In the genomic region with DNA sequence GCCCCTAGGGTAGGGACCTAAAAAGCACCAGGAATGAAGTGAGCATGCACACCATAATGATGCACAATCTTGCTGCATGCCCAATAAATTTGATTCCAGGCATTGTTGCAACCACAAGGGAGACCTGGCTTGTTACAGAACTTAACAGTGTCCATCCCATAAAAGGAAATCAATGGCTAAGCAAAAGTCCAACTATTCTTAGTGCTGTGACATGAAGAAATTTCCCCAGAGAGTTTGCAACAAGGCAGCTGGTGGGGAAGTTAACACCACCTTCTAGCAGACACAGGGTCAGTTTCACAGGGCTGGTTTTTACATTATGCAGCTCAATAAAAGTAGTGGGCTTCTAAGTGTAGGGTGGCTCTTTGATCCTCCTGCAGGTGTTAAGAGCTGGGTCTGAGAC, we compare ENCODE assay signal across 30 cellular contexts.
"Had no signal": no experiment of that assay in that cellular context is flagged by ENCODE, and none has a peak within 500 bp of the region (broad histone marks: within the 10 kb centered on the region; RNA-seq: fewer than 3 reads in every experiment).

No MANE protein-coding gene starts in this region.

- H3K36me3 ChIP-seq: ascending aorta, breast epithelium, esophagus muscularis mucosa, gastrocnemius medialis had no signal

- FAIRE-seq: colon, TTC549 had no signal

- H3K4me1 ChIP-seq: ascending aorta, breast epithelium, esophagus muscularis mucosa, foreskin keratinocyte, gastrocnemius medialis had no signal

- H3K4me3 Mint-ChIP-seq: activated CD8-positive, alpha-beta T cell treated with anti-CD3 and anti-CD28 coated beads for 36 hours; activated naive CD4-positive, alpha-beta T cell treated with anti-CD3 and anti-CD28 coated beads for 36 hours; activated naive CD4-positive, alpha-beta T cell treated with anti-CD3 and anti-CD28 coated beads, Interleukin-2, amount 50 U/mL, for 24 hours; activated naive CD8-positive, alpha-beta T cell treated with anti-CD3 and anti-CD28 coated beads for 36 hours; activated naive CD8-positive, alpha-beta T cell treated with anti-CD3 and anti-CD28 coated beads, Interleukin-2, amount 50 U/mL, for 24 hours; activated T-helper 1 cell treated with anti-CD3 and anti-CD28 coated beads, Interleukin-12 subunit alpha, Interleukin-12 subunit beta, Interleukin-2, Interleukin-4 antibody, amounts not matched to agents 30 ng/mL and 10 ng/mL and 1 ng/mL, durations not matched to agents 14 hours and 24 hours and 36 hours; brain; effector memory CD8-positive, alpha-beta T cell; WTC11 had no signal

- H3K4me3 ChIP-seq: ascending aorta, breast epithelium, esophagus muscularis mucosa, gastrocnemius medialis had no signal

- H3K27me3 ChIP-seq: ascending aorta, breast epithelium, gastrocnemius medialis had no signal

- DNase-seq: activated CD4-positive, alpha-beta T cell treated with anti-CD3 and anti-CD28 coated beads for 48 hours; activated CD4-positive, alpha-beta T cell treated with anti-CD3 and anti-CD28 coated beads, Interleukin-2, amount 50 U/mL, for 1 hour; activated CD4-positive, alpha-beta T cell treated with anti-CD3 and anti-CD28 coated beads, Interleukin-2, amount 50 U/mL, for 48 hours; activated CD8-positive, alpha-beta memory T cell treated with anti-CD3 and anti-CD28 coated beads for 24 hours; activated CD8-positive, alpha-beta T cell treated with anti-CD3 and anti-CD28 coated beads for 36 hours; activated effector memory CD4-positive, alpha-beta T cell treated with anti-CD3 and anti-CD28 coated beads, Interleukin-2, amount 50 U/mL, for 16 hours; activated naive CD4-positive, alpha-beta T cell treated with anti-CD3 and anti-CD28 coated beads for 36 hours; activated naive CD8-positive, alpha-beta T cell treated with anti-CD3 and anti-CD28 coated beads for 36 hours; activated naive CD8-positive, alpha-beta T cell treated with anti-CD3 and anti-CD28 coated beads, Interleukin-2, amount 50 U/mL, for 24 hours; activated T-cell treated with anti-CD3 and anti-CD28 coated beads, Interleukin-2, amount 50 U/mL, for 48 hours; cortex of kidney; dermis blood vessel endothelial cell; effector CD4-positive, alpha-beta T cell; effector memory CD8-positive, alpha-beta T cell; erythroblast; foreskin keratinocyte; gastrocnemius medialis; glutamatergic neuron; T-helper 2 cell had no signal

- H3K27ac ChIP-seq: ascending aorta, breast epithelium, esophagus muscularis mucosa, foreskin keratinocyte, gastrocnemius medialis, VCaP had no signal

- H3K9me3 ChIP-seq: ascending aorta, breast epithelium, gastrocnemius medialis had no signal

- H3K9me3 Mint-ChIP-seq: activated CD8-positive, alpha-beta T cell treated with anti-CD3 and anti-CD28 coated beads for 36 hours; activated naive CD4-positive, alpha-beta T cell treated with anti-CD3 and anti-CD28 coated beads for 36 hours; activated naive CD4-positive, alpha-beta T cell treated with anti-CD3 and anti-CD28 coated beads, Interleukin-2, amount 50 U/mL, for 24 hours; activated naive CD8-positive, alpha-beta T cell treated with anti-CD3 and anti-CD28 coated beads for 36 hours; activated naive CD8-positive, alpha-beta T cell treated with anti-CD3 and anti-CD28 coated beads, Interleukin-2, amount 50 U/mL, for 24 hours; activated T-helper 1 cell treated with anti-CD3 and anti-CD28 coated beads, Interleukin-12 subunit alpha, Interleukin-12 subunit beta, Interleukin-2, Interleukin-4 antibody, amounts not matched to agents 30 ng/mL and 10 ng/mL and 1 ng/mL, durations not matched to agents 14 hours and 24 hours and 36 hours; activated T-helper 2 cell treated with anti-CD3 and anti-CD28 coated beads, Interferon-gamma antibody, Interleukin-2, Interleukin-4, amounts not matched to agents 10 μg/mL and 5 μg/mL and 100 μg/mL, durations not matched to agents 14 hours and 24 hours and 36 hours; brain; effector memory CD8-positive, alpha-beta T cell had no signal

- H3K4me1 Mint-ChIP-seq: activated naive CD4-positive, alpha-beta T cell treated with anti-CD3 and anti-CD28 coated beads, Interleukin-2, amount 50 U/mL, for 24 hours; activated naive CD8-positive, alpha-beta T cell treated with anti-CD3 and anti-CD28 coated beads for 36 hours; activated naive CD8-positive, alpha-beta T cell treated with anti-CD3 and anti-CD28 coated beads, Interleukin-2, amount 50 U/mL, for 24 hours; brain; WTC11 had no signal

- ATAC-seq: activated CD8-positive, alpha-beta T cell treated with anti-CD3 and anti-CD28 coated beads for 36 hours; activated naive CD8-positive, alpha-beta T cell treated with anti-CD3 and anti-CD28 coated beads, Interleukin-2, amount 50 U/mL, for 24 hours; effector memory CD8-positive, alpha-beta T cell; foreskin keratinocyte; gastrocnemius medialis; WTC11 had no signal

- H3K36me3 Mint-ChIP-seq: activated naive CD4-positive, alpha-beta T cell treated with anti-CD3 and anti-CD28 coated beads, Interleukin-2, amount 50 U/mL, for 24 hours; activated naive CD8-positive, alpha-beta T cell treated with anti-CD3 and anti-CD28 coated beads for 36 hours; brain had no signal
